In genomic region chr3:141952611-141953010, GRCh38 we compare ENCODE assay signal across 15 cellular contexts.
"Had no signal": no experiment of that assay in that cellular context is flagged by ENCODE, and none has a peak within 500 bp of the region (broad histone marks: within the 10 kb centered on the region; RNA-seq: fewer than 3 reads in every experiment).

No MANE protein-coding gene starts in this region.

- H3K27me3 Mint-ChIP-seq: activated naive CD4-positive, alpha-beta T cell treated with anti-CD3 and anti-CD28 coated beads, Interleukin-2, amount 10 ng/mL, durations not matched to agents 7 days and 5 days; effector memory CD8-positive, alpha-beta T cell; stimulated activated memory B cell treated with anti-CD40 and anti-IgM and Interleukin-4, amounts not matched to agents 10 μg/mL and 1 μg/mL and 100 μg/mL, for 72 hours had no signal

- DNase-seq: activated naive CD4-positive, alpha-beta T cell treated with anti-CD3 and anti-CD28 coated beads, Interleukin-2, amount 10 ng/mL, durations not matched to agents 7 days and 5 days; dermis blood vessel endothelial cell; effector memory CD8-positive, alpha-beta T cell; left ventricle myocardium superior; mesenchymal stem cell; SW 1271; tibial artery had no signal

- H3K4me3 ChIP-seq: ascending aorta, tibial artery, vagina had no signal

- ATAC-seq: activated CD4-positive, CD25-positive, alpha-beta regulatory T cell treated with anti-CD3 and anti-CD28 coated beads, Interleukin-2, amount 50 U/mL, for 24 hours; effector memory CD8-positive, alpha-beta T cell; left ventricle myocardium superior; stimulated activated memory B cell treated with anti-CD40 and anti-IgM and Interleukin-4, amounts not matched to agents 10 μg/mL and 1 μg/mL and 100 μg/mL, for 72 hours had no signal

- H3K27ac ChIP-seq: ascending aorta, epithelial cell of prostate, tibial artery, vagina had no signal

- H3K4me1 ChIP-seq: tibial artery had no signal

- H3K27me3 ChIP-seq: ascending aorta, tibial artery, vagina had no signal

- H3K27ac Mint-ChIP-seq: activated naive CD4-positive, alpha-beta T cell treated with anti-CD3 and anti-CD28 coated beads, Interleukin-2, amount 10 ng/mL, durations not matched to agents 7 days and 5 days; activated T-helper 2 cell treated with anti-CD3 and anti-CD28 coated beads, Interferon-gamma antibody, Interleukin-2, Interleukin-4, amounts not matched to agents 10 μg/mL and 5 μg/mL and 100 μg/mL, durations not matched to agents 14 hours and 24 hours and 36 hours; effector memory CD8-positive, alpha-beta T cell; stimulated activated memory B cell treated with anti-CD40 and anti-IgM and Interleukin-4, amounts not matched to agents 10 μg/mL and 1 μg/mL and 100 μg/mL, for 72 hours; T-helper 2 cell treated with Interferon-gamma antibody and Interleukin-4, amounts not matched to agents 5 μg/mL and 100 μg/mL, for 36 hours had no signal

- H3K9me3 ChIP-seq: ascending aorta, tibial artery, vagina had no signal

- H3K36me3 ChIP-seq: vagina had no signal

- H3K4me3 Mint-ChIP-seq: activated naive CD4-positive, alpha-beta T cell treated with anti-CD3 and anti-CD28 coated beads, Interleukin-2, amount 10 ng/mL, durations not matched to agents 7 days and 5 days; effector memory CD8-positive, alpha-beta T cell; neural crest cell; stimulated activated memory B cell treated with anti-CD40 and anti-IgM and Interleukin-4, amounts not matched to agents 10 μg/mL and 1 μg/mL and 100 μg/mL, for 72 hours; T-helper 2 cell treated with Interferon-gamma antibody and Interleukin-4, amounts not matched to agents 5 μg/mL and 100 μg/mL, for 36 hours had no signal
